In the genomic region with DNA sequence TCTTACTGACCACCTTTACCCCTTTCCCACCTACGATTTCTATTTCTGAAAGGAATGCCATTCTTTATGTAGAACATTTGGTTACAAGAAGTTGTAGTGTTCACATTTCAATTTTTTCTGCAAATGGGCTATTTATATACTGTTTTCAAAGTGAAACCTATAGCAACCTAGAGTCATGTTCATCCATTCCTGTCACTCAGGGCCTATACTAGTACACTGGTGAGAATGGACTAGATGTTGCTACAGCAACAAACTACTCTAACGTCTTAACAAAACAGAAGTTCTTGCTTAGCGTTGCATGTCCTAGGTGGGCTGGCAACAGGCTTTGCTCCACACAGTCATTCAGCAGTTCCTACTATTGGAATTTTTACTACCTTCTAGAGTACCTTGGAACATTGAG, we compare ENCODE assay signal across 30 cellular contexts.
"Had no signal": no experiment of that assay in that cellular context is flagged by ENCODE, and none has a peak within 500 bp of the region (broad histone marks: within the 10 kb centered on the region; RNA-seq: fewer than 3 reads in every experiment).

No MANE protein-coding gene starts in this region.

- H3K27ac Mint-ChIP-seq: activated CD8-positive, alpha-beta T cell treated with anti-CD3 and anti-CD28 coated beads, Interleukin-2, amount 10 ng/mL, durations not matched to agents 7 days and 5 days; activated naive CD8-positive, alpha-beta T cell treated with anti-CD3 and anti-CD28 coated beads, Interleukin-2, amount 10 ng/mL, durations not matched to agents 7 days and 5 days; T-helper 17 cell; WTC11 had no signal

- H3K4me1 Mint-ChIP-seq: activated naive CD8-positive, alpha-beta T cell treated with anti-CD3 and anti-CD28 coated beads, Interleukin-2, amount 10 ng/mL, durations not matched to agents 7 days and 5 days; WTC11 had no signal

- DNase-seq: activated CD4-positive, alpha-beta T cell treated with anti-CD3 and anti-CD28 coated beads for 48 hours; activated CD4-positive, alpha-beta T cell treated with anti-CD3 and anti-CD28 coated beads, Interleukin-2, amount 50 U/mL, for 4 hours; activated CD4-positive, CD25-positive, alpha-beta regulatory T cell treated with anti-CD3 and anti-CD28 coated beads, Interleukin-2, amount 50 U/mL, for 72 hours; activated CD8-positive, alpha-beta memory T cell treated with anti-CD3 and anti-CD28 coated beads, Interleukin-2, amount 50 U/mL, for 48 hours; activated CD8-positive, alpha-beta T cell treated with anti-CD3 and anti-CD28 coated beads, Interleukin-2, amount 10 ng/mL, durations not matched to agents 7 days and 5 days; activated naive CD4-positive, alpha-beta T cell treated with anti-CD3 and anti-CD28 coated beads, Interleukin-2, amount 50 U/mL, for 16 hours; activated naive CD8-positive, alpha-beta T cell treated with anti-CD3 and anti-CD28 coated beads, Interleukin-2, amount 10 ng/mL, durations not matched to agents 7 days and 5 days; activated T-cell treated with anti-CD3 and anti-CD28 coated beads, Interleukin-2, amount 50 U/mL, for 1 hour; adrenal gland; anterior cingulate cortex; central memory CD4-positive, alpha-beta T cell; MG63; NCI-H1105; NCI-H1436; NCI-H1694 treated with DMSO at 0.1 percent for 48 hours; NCI-H2029 treated with DMSO at 0.1 percent for 48 hours; NCI-H345; NCI-H510A; NCI-H526 treated with DMSO at 0.1 percent for 48 hours; NCI-H82; NK-92 treated with Interleukin-12 subunit alpha and Interleukin-12 subunit beta, amount 100 ng/mL, for 24 hours; OCI-M1; Right ventricle myocardium superior; SJCRH30; T-helper 17 cell; T-helper 9 cell had no signal

- H3K27me3 ChIP-seq: adrenal gland, breast epithelium, MG63, SJCRH30 had no signal

- H3K4me3 Mint-ChIP-seq: activated CD8-positive, alpha-beta T cell treated with anti-CD3 and anti-CD28 coated beads, Interleukin-2, amount 10 ng/mL, durations not matched to agents 7 days and 5 days; activated naive CD8-positive, alpha-beta T cell treated with anti-CD3 and anti-CD28 coated beads, Interleukin-2, amount 10 ng/mL, durations not matched to agents 7 days and 5 days; T-helper 17 cell; WTC11 had no signal

- H3K4me1 ChIP-seq: breast epithelium, SJCRH30 had no signal

- H3K9me3 ChIP-seq: adrenal gland, breast epithelium, MG63, SJCRH30 had no signal

- H3K36me3 ChIP-seq: breast epithelium, MG63 had no signal

- H3K27me3 Mint-ChIP-seq: activated naive CD8-positive, alpha-beta T cell treated with anti-CD3 and anti-CD28 coated beads, Interleukin-2, amount 10 ng/mL, durations not matched to agents 7 days and 5 days; T-helper 17 cell had no signal

- H3K4me3 ChIP-seq: adrenal gland, breast epithelium, MG63, SJCRH30 had no signal

- H3K9me3 Mint-ChIP-seq: activated naive CD8-positive, alpha-beta T cell treated with anti-CD3 and anti-CD28 coated beads, Interleukin-2, amount 10 ng/mL, durations not matched to agents 7 days and 5 days; WTC11 had no signal

- ATAC-seq: activated CD8-positive, alpha-beta T cell treated with anti-CD3 and anti-CD28 coated beads, Interleukin-2, amount 10 ng/mL, durations not matched to agents 7 days and 5 days; Panc1; T-helper 17 cell; WTC11 had no signal

- H3K27ac ChIP-seq: adrenal gland, breast epithelium, RWPE1, SJCRH30 had no signal
